Comparison of ENCODE assay signal across 9 cellular contexts in genomic region chr4:140523370-140523856, GRCh38. TPM values are rescaled to one million over a fixed set of nuclear protein-coding genes. Genes with fewer than 3 reads are reported as not detected.
DNase-seq lines count a peak whose midpoint lies in the region; ATAC-seq and TF ChIP-seq lines count a peak whose summit lies in the region.
"Had no signal": no experiment of that assay in that cellular context is flagged by ENCODE, and none has a peak within 500 bp of the region (broad histone marks: within the 10 kb centered on the region; RNA-seq: fewer than 3 reads in every experiment).

No MANE protein-coding gene starts in this region.

- DNase-seq in activated CD8-positive, alpha-beta memory T cell treated with anti-CD3 and anti-CD28 coated beads, Interleukin-2, amount 10 ng/mL, durations not matched to agents 7 days and 5 days, result no peak
- DNase-seq in activated CD8-positive, alpha-beta memory T cell treated with anti-CD3 and anti-CD28 coated beads, Interleukin-2, amount 50 U/mL, for 4 hours, result no peak
- no peak for DNase-seq in body of pancreas
- DNase-seq in naive thymus-derived CD4-positive, alpha-beta T cell, result peak in 1 of 9 donors; percentile 0
- no peak for DNase-seq in NCI-H1092 treated with DMSO at 0.1 percent for 48 hours (lab: John Stamatoyannopoulos, UW)
- DNase-seq in COLO829 (ENCODE audit: low spot score), result no peak

- no peak for TF ChIP-seq CTCF in body of pancreas (IDR thresholded peaks at IDR 0.05)

- WGBS in body of pancreas, 2 donors, result 6 to 11% methylated on average over 8 of the region's 8 CpGs

- H3K4me3 ChIP-seq in body of pancreas, result no peak overlapping the region
- peak overlapping the region; percentile 70 for H3K4me3 ChIP-seq in naive thymus-derived CD4-positive, alpha-beta T cell (ENCODE audit: low read length)

- no peak for TF ChIP-seq POLR2A in body of pancreas (IDR thresholded peaks at IDR 0.05)

- ATAC-seq in activated CD8-positive, alpha-beta memory T cell treated with anti-CD3 and anti-CD28 coated beads, Interleukin-2, amount 10 ng/mL, durations not matched to agents 7 days and 5 days, result no peak
- ATAC-seq in HG03139 (IDR thresholded peaks at IDR 0.05; ENCODE audit: unreplicated experiment) (peak; percentile 2), body of pancreas (peak; percentile 19), HG03095 (IDR thresholded peaks at IDR 0.05; ENCODE audit: unreplicated experiment) (no peak)
- no peak for ATAC-seq in naive thymus-derived CD4-positive, alpha-beta T cell

- POLR2A ChIA-PET in naive thymus-derived CD4-positive, alpha-beta T cell (lab: Charles Lee), result interaction anchor here (1.0 to 1.3 kb wide), 3 partner anchors 150 to 1223 kb away, joined by 4 to 8 read pairs (median 5); partner anchors contain the start of genes MAML3, NAA15 and SCOC

- H3K36me3 ChIP-seq in body of pancreas (replicated peaks in 1 of 2; ENCODE audit: insufficient read depth in 1 of 2, low read depth in 2 of 2), result no peaks in the 10 kb centered on the region
- peaks cover 0 to 4% (median 3%) of the 10 kb centered on the region in 3 experiments for H3K36me3 ChIP-seq in naive thymus-derived CD4-positive, alpha-beta T cell (ENCODE audit: control insufficient read depth in 2 of 3, insufficient read depth in 3 of 3, low read length in 3 of 3)

- H3K27me3 ChIP-seq in body of pancreas, result no peaks in the 10 kb centered on the region
- H3K27me3 ChIP-seq in naive thymus-derived CD4-positive, alpha-beta T cell (ENCODE audit: control insufficient read depth in 2 of 2, insufficient read depth in 2 of 2, low read length in 2 of 2), result no peaks in the 10 kb centered on the region

- peak overlapping the region in 1 of 4 donors; percentile 84 for H3K27ac ChIP-seq in body of pancreas
- peak overlapping the region; percentile 35 for H3K27ac ChIP-seq in naive thymus-derived CD4-positive, alpha-beta T cell (ENCODE audit: low read depth, low read length)

- H3K36me3 Mint-ChIP-seq in activated CD8-positive, alpha-beta memory T cell treated with anti-CD3 and anti-CD28 coated beads, Interleukin-2, amount 10 ng/mL, durations not matched to agents 7 days and 5 days, result peaks cover 15% of the 10 kb centered on the region
- H3K36me3 Mint-ChIP-seq in naive thymus-derived CD4-positive, alpha-beta T cell, result peaks cover 3 to 19% (median 13%) of the 10 kb centered on the region in 5 donors

- peak overlapping the region; percentile 90 for H3K4me3 Mint-ChIP-seq in activated CD8-positive, alpha-beta memory T cell treated with anti-CD3 and anti-CD28 coated beads, Interleukin-2, amount 10 ng/mL, durations not matched to agents 7 days and 5 days
- peak overlapping the region; percentile 78 to 95 (median 88) for H3K4me3 Mint-ChIP-seq in naive thymus-derived CD4-positive, alpha-beta T cell

- CTCF ChIA-PET in activated CD8-positive, alpha-beta memory T cell treated with anti-CD3 and anti-CD28 coated beads, Interleukin-2, amount 10 ng/mL, durations not matched to agents 7 days and 5 days (lab: Charles Lee), result interaction anchor here (0.8 to 2.3 kb wide), 10 partner anchors 9 to 334 kb away, joined by 3 to 16 read pairs (median 4); partner anchors contain the start of gene SCOC
- CTCF ChIA-PET in naive thymus-derived CD4-positive, alpha-beta T cell (lab: Charles Lee), result interaction anchor here (1.0 kb wide), 1 partner anchor 150 kb away, joined by 3 read pairs; the partner anchor contains the start of gene SCOC

- H3K9me3 ChIP-seq in body of pancreas, result no peaks in the 10 kb centered on the region
- no peaks in the 10 kb centered on the region for H3K9me3 ChIP-seq in naive thymus-derived CD4-positive, alpha-beta T cell (ENCODE audit: control insufficient read depth in 2 of 3, low read length in 3 of 3)

- intact Hi-C loops in body of pancreas (cut with DNase I), result no loop called here
- intact Hi-C loops in naive thymus-derived CD4-positive, alpha-beta T cell (cut with micrococcal nuclease), result loop anchor here (1.0 to 10.0 kb wide), 10 partner anchors 45 to 1506 kb away; partner anchors contain the start of genes MAML3 (in 1 of the 2), MGST2 (in 1 of the 2), NAA15 (in 1 of the 2) and NDUFC1 (in 1 of the 2)

- peaks cover 19% of the 10 kb centered on the region for H3K4me1 ChIP-seq in body of pancreas
- H3K4me1 ChIP-seq in naive thymus-derived CD4-positive, alpha-beta T cell (ENCODE audit: control insufficient read depth in 2 of 2, insufficient read depth in 2 of 2, low read length in 2 of 2), result peaks cover 12 to 18% of the 10 kb centered on the region in 2 donors

- H3K27me3 Mint-ChIP-seq in activated CD8-positive, alpha-beta memory T cell treated with anti-CD3 and anti-CD28 coated beads, Interleukin-2, amount 10 ng/mL, durations not matched to agents 7 days and 5 days, result no peaks in the 10 kb centered on the region
- H3K27me3 Mint-ChIP-seq in naive thymus-derived CD4-positive, alpha-beta T cell, result peaks cover 0 to 3% (median 0%) of the 10 kb centered on the region in 5 donors

- peak overlapping the region; percentile 77 for H3K27ac Mint-ChIP-seq in activated CD8-positive, alpha-beta memory T cell treated with anti-CD3 and anti-CD28 coated beads, Interleukin-2, amount 10 ng/mL, durations not matched to agents 7 days and 5 days
- peak overlapping the region; percentile 78 to 93 (median 84) for H3K27ac Mint-ChIP-seq in naive thymus-derived CD4-positive, alpha-beta T cell

- H3K4me1 Mint-ChIP-seq in activated CD8-positive, alpha-beta memory T cell treated with anti-CD3 and anti-CD28 coated beads, Interleukin-2, amount 10 ng/mL, durations not matched to agents 7 days and 5 days, result peaks cover 19% of the 10 kb centered on the region
- peaks cover 8 to 39% (median 29%) of the 10 kb centered on the region in 7 donors for H3K4me1 Mint-ChIP-seq in naive thymus-derived CD4-positive, alpha-beta T cell

- no peaks in the 10 kb centered on the region for H3K9me3 Mint-ChIP-seq in activated CD8-positive, alpha-beta memory T cell treated with anti-CD3 and anti-CD28 coated beads, Interleukin-2, amount 10 ng/mL, durations not matched to agents 7 days and 5 days (ENCODE audit: low read depth)
- H3K9me3 Mint-ChIP-seq in naive thymus-derived CD4-positive, alpha-beta T cell, result no peaks in the 10 kb centered on the region

RNA-seq across cellular contexts. Expression of gene ELMOD2, which starts 0.6 kb away (rescaled TPM):
- 10 to 100 TPM; 12.7 to 15.1 TPM for total RNA-seq in activated CD8-positive, alpha-beta memory T cell treated with anti-CD3 and anti-CD28 coated beads, Interleukin-2, amount 10 ng/mL, durations not matched to agents 7 days and 5 days
- 10 to 100 TPM; 16.6 to 29.7 TPM for total RNA-seq in body of pancreas
- 10 to 100 TPM; 12.8 to 29.2 (median 17.7) TPM for total RNA-seq in naive thymus-derived CD4-positive, alpha-beta T cell
- 10 to 100 TPM in 1 of 2 donors, 1 to 10 TPM in 1; 6.7 to 10.6 TPM for polyA plus RNA-seq in naive thymus-derived CD4-positive, alpha-beta T cell

RNA-seq across cellular contexts. Expression of gene MGAT4D, which starts 25.3 kb away (rescaled TPM):
- not detected for total RNA-seq in activated CD8-positive, alpha-beta memory T cell treated with anti-CD3 and anti-CD28 coated beads, Interleukin-2, amount 10 ng/mL, durations not matched to agents 7 days and 5 days
- total RNA-seq in body of pancreas, result not detected
- not detected for total RNA-seq in naive thymus-derived CD4-positive, alpha-beta T cell
- polyA plus RNA-seq in naive thymus-derived CD4-positive, alpha-beta T cell, result not detected
- polyA plus RNA-seq: esophagus had no signal

RNA-seq across cellular contexts. Expression of gene UCP1, which starts 45.3 kb away (rescaled TPM):
- not detected for total RNA-seq in activated CD8-positive, alpha-beta memory T cell treated with anti-CD3 and anti-CD28 coated beads, Interleukin-2, amount 10 ng/mL, durations not matched to agents 7 days and 5 days
- total RNA-seq in body of pancreas, result not detected
- total RNA-seq in naive thymus-derived CD4-positive, alpha-beta T cell, result not detected
- not detected for polyA plus RNA-seq in naive thymus-derived CD4-positive, alpha-beta T cell
- polyA plus RNA-seq: esophagus had no signal

Comparison
In these comparisons a context has a peak if more than half of its experiments do, and no peak if none do; other contexts are left out.
1. ATAC-seq: peak in HG03139 (single experiment) and body of pancreas (single experiment); none in activated CD8-positive, alpha-beta memory T cell treated with anti-CD3 and anti-CD28 coated beads, Interleukin-2, amount 10 ng/mL, durations not matched to agents 7 days and 5 days (single experiment), naive thymus-derived CD4-positive, alpha-beta T cell (single experiment) and HG03095 (single experiment).